Comparison of ENCODE assay signal across 1 cellular context in the genomic region with DNA sequence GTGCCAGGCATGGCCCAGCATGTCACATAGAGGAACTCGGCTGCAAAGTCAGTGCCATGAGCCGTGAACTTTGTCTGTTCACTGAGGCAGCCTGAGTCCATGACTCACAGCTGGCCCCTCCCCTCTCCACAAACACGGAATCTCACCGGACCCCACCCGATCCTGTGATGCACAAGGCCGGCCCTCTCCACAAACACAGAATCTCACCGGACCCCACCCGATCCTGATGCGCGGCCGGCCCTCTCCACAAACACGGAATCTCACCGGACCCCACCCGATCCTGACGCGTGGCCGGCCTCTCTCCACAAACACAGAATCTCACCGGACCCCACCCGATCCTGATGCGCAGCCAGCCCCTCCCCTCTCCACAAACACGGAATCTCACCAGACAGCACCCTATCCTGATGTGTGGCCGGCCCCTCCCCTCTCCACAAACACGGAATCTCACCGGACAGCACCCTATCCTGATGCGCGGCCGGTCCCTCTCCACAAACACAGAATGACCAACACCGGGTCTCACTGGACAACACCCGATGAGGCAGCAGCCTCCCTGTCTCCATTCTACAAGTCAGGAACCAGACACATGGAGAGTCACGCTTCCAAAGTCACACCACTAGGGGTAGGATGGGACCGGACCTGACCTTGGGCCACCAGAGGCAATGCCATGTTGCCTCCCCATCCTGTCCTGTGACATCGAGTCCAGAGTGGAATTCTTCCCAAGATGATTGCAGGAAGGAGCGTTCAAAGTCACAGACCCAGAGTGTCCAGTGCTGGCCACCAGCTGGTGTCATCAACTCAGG.
TF ChIP-seq lines count a peak whose summit lies in the region.

No MANE protein-coding gene starts in this region.

TF ChIP-seq in WTC11, 78 proteins besides CTCF, POLR2A, EP300 and RAD21:
- TF ChIP-seq, protein P1, sequence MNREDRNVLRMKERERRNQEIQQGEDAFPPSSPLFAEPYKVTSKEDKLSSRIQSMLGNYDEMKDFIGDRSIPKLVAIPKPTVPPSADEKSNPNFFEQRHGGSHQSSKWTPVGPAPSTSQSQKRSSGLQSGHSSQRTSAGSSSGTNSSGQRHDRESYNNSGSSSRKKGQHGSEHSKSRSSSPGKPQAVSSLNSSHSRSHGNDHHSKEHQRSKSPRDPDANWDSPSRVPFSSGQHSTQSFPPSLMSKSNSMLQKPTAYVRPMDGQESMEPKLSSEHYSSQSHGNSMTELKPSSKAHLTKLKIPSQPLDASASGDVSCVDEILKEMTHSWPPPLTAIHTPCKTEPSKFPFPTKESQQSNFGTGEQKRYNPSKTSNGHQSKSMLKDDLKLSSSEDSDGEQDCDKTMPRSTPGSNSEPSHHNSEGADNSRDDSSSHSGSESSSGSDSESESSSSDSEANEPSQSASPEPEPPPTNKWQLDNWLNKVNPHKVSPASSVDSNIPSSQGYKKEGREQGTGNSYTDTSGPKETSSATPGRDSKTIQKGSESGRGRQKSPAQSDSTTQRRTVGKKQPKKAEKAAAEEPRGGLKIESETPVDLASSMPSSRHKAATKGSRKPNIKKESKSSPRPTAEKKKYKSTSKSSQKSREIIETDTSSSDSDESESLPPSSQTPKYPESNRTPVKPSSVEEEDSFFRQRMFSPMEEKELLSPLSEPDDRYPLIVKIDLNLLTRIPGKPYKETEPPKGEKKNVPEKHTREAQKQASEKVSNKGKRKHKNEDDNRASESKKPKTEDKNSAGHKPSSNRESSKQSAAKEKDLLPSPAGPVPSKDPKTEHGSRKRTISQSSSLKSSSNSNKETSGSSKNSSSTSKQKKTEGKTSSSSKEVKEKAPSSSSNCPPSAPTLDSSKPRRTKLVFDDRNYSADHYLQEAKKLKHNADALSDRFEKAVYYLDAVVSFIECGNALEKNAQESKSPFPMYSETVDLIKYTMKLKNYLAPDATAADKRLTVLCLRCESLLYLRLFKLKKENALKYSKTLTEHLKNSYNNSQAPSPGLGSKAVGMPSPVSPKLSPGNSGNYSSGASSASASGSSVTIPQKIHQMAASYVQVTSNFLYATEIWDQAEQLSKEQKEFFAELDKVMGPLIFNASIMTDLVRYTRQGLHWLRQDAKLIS (CRISPR knock-in tag; IDR thresholded peaks at IDR 0.05; ENCODE audit: borderline replicate concordance): no peak
- no peak for TF ChIP-seq CREM (CRISPR knock-in tag; IDR thresholded peaks at IDR 0.05)
- TF ChIP-seq, protein P2, sequence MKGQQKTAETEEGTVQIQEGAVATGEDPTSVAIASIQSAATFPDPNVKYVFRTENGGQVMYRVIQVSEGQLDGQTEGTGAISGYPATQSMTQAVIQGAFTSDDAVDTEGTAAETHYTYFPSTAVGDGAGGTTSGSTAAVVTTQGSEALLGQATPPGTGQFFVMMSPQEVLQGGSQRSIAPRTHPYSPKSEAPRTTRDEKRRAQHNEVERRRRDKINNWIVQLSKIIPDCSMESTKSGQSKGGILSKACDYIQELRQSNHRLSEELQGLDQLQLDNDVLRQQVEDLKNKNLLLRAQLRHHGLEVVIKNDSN (CRISPR knock-in tag; IDR thresholded peaks at IDR 0.05): no peak
- TF ChIP-seq FOXP1 (CRISPR knock-in tag; IDR thresholded peaks at IDR 0.05; ENCODE audit: borderline replicate concordance): no peak
- TF ChIP-seq ETV6 (CRISPR knock-in tag; IDR thresholded peaks at IDR 0.05): no peak
- TF ChIP-seq, protein P3, sequence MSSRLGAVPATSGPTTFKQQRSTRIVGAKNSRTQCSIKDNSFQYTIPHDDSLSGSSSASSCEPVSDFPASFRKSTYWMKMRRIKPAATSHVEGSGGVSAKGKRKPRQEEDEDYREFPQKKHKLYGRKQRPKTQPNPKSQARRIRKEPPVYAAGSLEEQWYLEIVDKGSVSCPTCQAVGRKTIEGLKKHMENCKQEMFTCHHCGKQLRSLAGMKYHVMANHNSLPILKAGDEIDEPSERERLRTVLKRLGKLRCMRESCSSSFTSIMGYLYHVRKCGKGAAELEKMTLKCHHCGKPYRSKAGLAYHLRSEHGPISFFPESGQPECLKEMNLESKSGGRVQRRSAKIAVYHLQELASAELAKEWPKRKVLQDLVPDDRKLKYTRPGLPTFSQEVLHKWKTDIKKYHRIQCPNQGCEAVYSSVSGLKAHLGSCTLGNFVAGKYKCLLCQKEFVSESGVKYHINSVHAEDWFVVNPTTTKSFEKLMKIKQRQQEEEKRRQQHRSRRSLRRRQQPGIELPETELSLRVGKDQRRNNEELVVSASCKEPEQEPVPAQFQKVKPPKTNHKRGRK (CRISPR knock-in tag; IDR thresholded peaks at IDR 0.05; ENCODE audit: borderline replicate concordance): no peak
- TF ChIP-seq SP1 (CRISPR knock-in tag; conservative IDR thresholded peaks at IDR 0.05): no peak
- TF ChIP-seq ZNF416 (CRISPR knock-in tag; IDR thresholded peaks at IDR 0.05): no peak
- no peak for TF ChIP-seq TEAD1 (CRISPR knock-in tag; IDR thresholded peaks at IDR 0.05)
